11 cellular contexts compared by ENCODE assay signal in genomic region chr2:156380117-156380645, GRCh38. TPM values are rescaled to one million over a fixed set of nuclear protein-coding genes. Genes with fewer than 3 reads are reported as not detected.
DNase-seq lines count a peak whose midpoint lies in the region; ATAC-seq lines count a peak whose summit lies in the region.
"Had no signal": no experiment of that assay in that cellular context is flagged by ENCODE, and none has a peak within 500 bp of the region (broad histone marks: within the 10 kb centered on the region; RNA-seq: fewer than 3 reads in every experiment).

No MANE protein-coding gene starts in this region.

- peaks cover 4% of the 10 kb centered on the region for H3K36me3 Mint-ChIP-seq in activated naive CD8-positive, alpha-beta T cell treated with anti-CD3 and anti-CD28 coated beads, Interleukin-2, amount 10 ng/mL, durations not matched to agents 7 days and 5 days
- peaks cover 1% of the 10 kb centered on the region for H3K36me3 Mint-ChIP-seq in activated naive CD8-positive, alpha-beta T cell treated with anti-CD3 and anti-CD28 coated beads for 36 hours
- no peaks in the 10 kb centered on the region for H3K36me3 Mint-ChIP-seq in stimulated activated naive CD8-positive, alpha-beta T cell treated with anti-CD3 and anti-CD28 coated beads, Interleukin-15, Interleukin-2, amounts not matched to agents 100 ng/mL and 50 ng/mL, for 24 hours (ENCODE audit: low read depth)

- H3K4me1 Mint-ChIP-seq in activated naive CD8-positive, alpha-beta T cell treated with anti-CD3 and anti-CD28 coated beads, Interleukin-2, amount 10 ng/mL, durations not matched to agents 7 days and 5 days, result peaks cover 15% of the 10 kb centered on the region
- H3K4me1 Mint-ChIP-seq in activated naive CD8-positive, alpha-beta T cell treated with anti-CD3 and anti-CD28 coated beads for 36 hours, result peaks cover 35% of the 10 kb centered on the region
- peaks cover 44% of the 10 kb centered on the region for H3K4me1 Mint-ChIP-seq in stimulated activated naive CD8-positive, alpha-beta T cell treated with anti-CD3 and anti-CD28 coated beads, Interleukin-15, Interleukin-2, amounts not matched to agents 100 ng/mL and 50 ng/mL, for 24 hours (ENCODE audit: low read depth)

- DNase-seq in activated naive CD8-positive, alpha-beta T cell treated with anti-CD3 and anti-CD28 coated beads, Interleukin-2, amount 10 ng/mL, durations not matched to agents 7 days and 5 days, result no peak
- no peak for DNase-seq in activated naive CD8-positive, alpha-beta T cell treated with anti-CD3 and anti-CD28 coated beads for 36 hours
- DNase-seq in NCI-H226, result peak; percentile 51
- no peak for DNase-seq in GOT3 (lab: John Stamatoyannopoulos, UW)
- DNase-seq in NCI-H748 (lab: John Stamatoyannopoulos, UW; ENCODE audit: unreplicated experiment), result no peak
- DNase-seq in NCI-H774 (lab: John Stamatoyannopoulos, UW), result no peak
- DNase-seq: MG63, SHP77 treated with DMSO at 0.1 percent for 48 hours had no signal

- H3K4me3 Mint-ChIP-seq in activated naive CD8-positive, alpha-beta T cell treated with anti-CD3 and anti-CD28 coated beads, Interleukin-2, amount 10 ng/mL, durations not matched to agents 7 days and 5 days, result no peak overlapping the region
- H3K4me3 Mint-ChIP-seq in activated naive CD8-positive, alpha-beta T cell treated with anti-CD3 and anti-CD28 coated beads for 36 hours, result no peak overlapping the region
- peak overlapping the region; percentile 11 for H3K4me3 Mint-ChIP-seq in stimulated activated naive CD8-positive, alpha-beta T cell treated with anti-CD3 and anti-CD28 coated beads, Interleukin-15, Interleukin-2, amounts not matched to agents 100 ng/mL and 50 ng/mL, for 24 hours

- peaks cover 5% of the 10 kb centered on the region for H3K9me3 Mint-ChIP-seq in activated naive CD8-positive, alpha-beta T cell treated with anti-CD3 and anti-CD28 coated beads, Interleukin-2, amount 10 ng/mL, durations not matched to agents 7 days and 5 days
- peaks cover 1% of the 10 kb centered on the region for H3K9me3 Mint-ChIP-seq in activated naive CD8-positive, alpha-beta T cell treated with anti-CD3 and anti-CD28 coated beads for 36 hours
- no peaks in the 10 kb centered on the region for H3K9me3 Mint-ChIP-seq in stimulated activated naive CD8-positive, alpha-beta T cell treated with anti-CD3 and anti-CD28 coated beads, Interleukin-15, Interleukin-2, amounts not matched to agents 100 ng/mL and 50 ng/mL, for 24 hours

- H3K27ac Mint-ChIP-seq in activated naive CD8-positive, alpha-beta T cell treated with anti-CD3 and anti-CD28 coated beads, Interleukin-2, amount 10 ng/mL, durations not matched to agents 7 days and 5 days, result no peak overlapping the region
- no peak overlapping the region for H3K27ac Mint-ChIP-seq in activated naive CD8-positive, alpha-beta T cell treated with anti-CD3 and anti-CD28 coated beads for 36 hours
- peak overlapping the region; percentile 22 for H3K27ac Mint-ChIP-seq in stimulated activated naive CD8-positive, alpha-beta T cell treated with anti-CD3 and anti-CD28 coated beads, Interleukin-15, Interleukin-2, amounts not matched to agents 100 ng/mL and 50 ng/mL, for 24 hours

- peaks cover 2% of the 10 kb centered on the region for H3K27me3 Mint-ChIP-seq in activated naive CD8-positive, alpha-beta T cell treated with anti-CD3 and anti-CD28 coated beads, Interleukin-2, amount 10 ng/mL, durations not matched to agents 7 days and 5 days
- no peaks in the 10 kb centered on the region for H3K27me3 Mint-ChIP-seq in activated naive CD8-positive, alpha-beta T cell treated with anti-CD3 and anti-CD28 coated beads for 36 hours
- H3K27me3 Mint-ChIP-seq in stimulated activated naive CD8-positive, alpha-beta T cell treated with anti-CD3 and anti-CD28 coated beads, Interleukin-15, Interleukin-2, amounts not matched to agents 100 ng/mL and 50 ng/mL, for 24 hours, result no peaks in the 10 kb centered on the region

- peak; percentile 36 for ATAC-seq in activated naive CD8-positive, alpha-beta T cell treated with anti-CD3 and anti-CD28 coated beads, Interleukin-2, amount 10 ng/mL, durations not matched to agents 7 days and 5 days (ENCODE audit: low read depth)
- ATAC-seq in HG02870 (IDR thresholded peaks at IDR 0.05; ENCODE audit: unreplicated experiment), result peak; percentile 87
- ATAC-seq: left lobe of liver had no signal

- POLR2A ChIA-PET in activated naive CD8-positive, alpha-beta T cell treated with anti-CD3 and anti-CD28 coated beads, Interleukin-2, amount 10 ng/mL, durations not matched to agents 7 days and 5 days (lab: Charles Lee), result no interaction called here

RNA-seq across cellular contexts. Expression of gene NR4A2, which starts 47.7 kb away (rescaled TPM):
- total RNA-seq in activated naive CD8-positive, alpha-beta T cell treated with anti-CD3 and anti-CD28 coated beads, Interleukin-2, amount 10 ng/mL, durations not matched to agents 7 days and 5 days, result 1 to 10 TPM; 3.0 to 3.2 TPM
- 10 to 100 TPM; 47.7 to 49.9 TPM for total RNA-seq in activated naive CD8-positive, alpha-beta T cell treated with anti-CD3 and anti-CD28 coated beads for 36 hours

RNA-seq across cellular contexts. Expression of gene GPD2, which starts 56.0 kb away (rescaled TPM):
- 10 to 100 TPM; 16.8 to 19.8 TPM for total RNA-seq in activated naive CD8-positive, alpha-beta T cell treated with anti-CD3 and anti-CD28 coated beads, Interleukin-2, amount 10 ng/mL, durations not matched to agents 7 days and 5 days
- total RNA-seq in activated naive CD8-positive, alpha-beta T cell treated with anti-CD3 and anti-CD28 coated beads for 36 hours, result 10 to 100 TPM; 41.2 to 46.2 TPM

Comparison
In these comparisons a context has a peak if more than half of its experiments do, and no peak if none do; other contexts are left out.
1. RNA of gene NR4A2, which starts 47.7 kb away (total RNA-seq): 47.7 to 49.9 TPM in activated naive CD8-positive, alpha-beta T cell treated with anti-CD3 and anti-CD28 coated beads for 36 hours; 3.0 to 3.2 TPM in activated naive CD8-positive, alpha-beta T cell treated with anti-CD3 and anti-CD28 coated beads, Interleukin-2, amount 10 ng/mL, durations not matched to agents 7 days and 5 days; every median in the first group is over 10 times any median in the second.